Comparison of ENCODE assay signal across 2 cellular contexts in the genomic region with DNA sequence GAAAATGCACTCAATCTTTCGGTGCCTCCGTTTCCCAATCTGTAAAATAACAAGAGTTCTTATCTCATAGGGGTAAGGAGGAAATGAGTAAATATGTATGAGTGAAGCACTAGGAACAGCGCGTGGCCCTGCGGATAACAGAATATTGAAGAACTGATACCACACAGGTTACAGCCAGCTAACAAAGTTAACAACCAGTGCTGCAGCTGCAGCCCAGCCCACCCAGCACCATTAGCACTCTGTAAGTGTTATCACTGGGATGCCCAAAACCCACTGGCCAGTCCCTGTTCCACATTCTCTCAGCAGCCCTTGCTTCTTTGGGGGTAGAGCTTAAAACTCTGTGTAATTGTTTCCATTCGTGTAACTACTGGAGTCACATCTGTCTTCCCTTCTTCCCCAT.
TF ChIP-seq lines count a peak whose summit lies in the region.

No MANE protein-coding gene starts in this region.

TF ChIP-seq in SK-N-SH, 30 proteins besides CTCF, POLR2A, EP300 and RAD21:
- TF ChIP-seq FOSL2 (IDR thresholded peaks at IDR 0.05; ENCODE audit: borderline replicate concordance, low read depth): no peak
- no peak for TF ChIP-seq MAX (IDR thresholded peaks at IDR 0.05; ENCODE audit: low read depth)
- no peak for TF ChIP-seq FOXJ3 (CRISPR knock-in tag; IDR thresholded peaks at IDR 0.05)
- no peak for TF ChIP-seq GABPA (IDR thresholded peaks at IDR 0.05; ENCODE audit: low read depth)
- TF ChIP-seq RFX5 (IDR thresholded peaks at IDR 0.05; ENCODE audit: low read length): no peak
- TF ChIP-seq MEF2A (IDR thresholded peaks at IDR 0.05; ENCODE audit: borderline replicate concordance, low read depth): no peak
- TF ChIP-seq, protein P1, sequence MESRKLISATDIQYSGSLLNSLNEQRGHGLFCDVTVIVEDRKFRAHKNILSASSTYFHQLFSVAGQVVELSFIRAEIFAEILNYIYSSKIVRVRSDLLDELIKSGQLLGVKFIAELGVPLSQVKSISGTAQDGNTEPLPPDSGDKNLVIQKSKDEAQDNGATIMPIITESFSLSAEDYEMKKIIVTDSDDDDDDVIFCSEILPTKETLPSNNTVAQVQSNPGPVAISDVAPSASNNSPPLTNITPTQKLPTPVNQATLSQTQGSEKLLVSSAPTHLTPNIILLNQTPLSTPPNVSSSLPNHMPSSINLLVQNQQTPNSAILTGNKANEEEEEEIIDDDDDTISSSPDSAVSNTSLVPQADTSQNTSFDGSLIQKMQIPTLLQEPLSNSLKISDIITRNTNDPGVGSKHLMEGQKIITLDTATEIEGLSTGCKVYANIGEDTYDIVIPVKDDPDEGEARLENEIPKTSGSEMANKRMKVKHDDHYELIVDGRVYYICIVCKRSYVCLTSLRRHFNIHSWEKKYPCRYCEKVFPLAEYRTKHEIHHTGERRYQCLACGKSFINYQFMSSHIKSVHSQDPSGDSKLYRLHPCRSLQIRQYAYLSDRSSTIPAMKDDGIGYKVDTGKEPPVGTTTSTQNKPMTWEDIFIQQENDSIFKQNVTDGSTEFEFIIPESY (IDR thresholded peaks at IDR 0.05; ENCODE audit: borderline replicate concordance, low read depth): no peak
- TF ChIP-seq, protein P2, sequence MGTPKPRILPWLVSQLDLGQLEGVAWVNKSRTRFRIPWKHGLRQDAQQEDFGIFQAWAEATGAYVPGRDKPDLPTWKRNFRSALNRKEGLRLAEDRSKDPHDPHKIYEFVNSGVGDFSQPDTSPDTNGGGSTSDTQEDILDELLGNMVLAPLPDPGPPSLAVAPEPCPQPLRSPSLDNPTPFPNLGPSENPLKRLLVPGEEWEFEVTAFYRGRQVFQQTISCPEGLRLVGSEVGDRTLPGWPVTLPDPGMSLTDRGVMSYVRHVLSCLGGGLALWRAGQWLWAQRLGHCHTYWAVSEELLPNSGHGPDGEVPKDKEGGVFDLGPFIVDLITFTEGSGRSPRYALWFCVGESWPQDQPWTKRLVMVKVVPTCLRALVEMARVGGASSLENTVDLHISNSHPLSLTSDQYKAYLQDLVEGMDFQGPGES (IDR thresholded peaks at IDR 0.05; ENCODE audit: low read depth, low read length): no peak
- no peak for TF ChIP-seq MXI1 (IDR thresholded peaks at IDR 0.05; ENCODE audit: low read depth, low read length)
- TF ChIP-seq EZH2phosphoT487 (IDR thresholded peaks at IDR 0.05; ENCODE audit: borderline replicate concordance, low read depth): no peak
- TF ChIP-seq GATA2 (CRISPR knock-in tag; IDR thresholded peaks at IDR 0.05): no peak
- no peak for TF ChIP-seq POLR2AphosphoS5 (IDR thresholded peaks at IDR 0.05; ENCODE audit: low read depth, low read length)
- TF ChIP-seq ELF1 (IDR thresholded peaks at IDR 0.05): no peak
- no peak for TF ChIP-seq SIN3A (IDR thresholded peaks at IDR 0.05; ENCODE audit: borderline replicate concordance, low read depth, low read length)
- no peak for TF ChIP-seq CHD2 (IDR thresholded peaks at IDR 0.05; ENCODE audit: low read length, partially characterized antibody)
- TF ChIP-seq, protein P3, sequence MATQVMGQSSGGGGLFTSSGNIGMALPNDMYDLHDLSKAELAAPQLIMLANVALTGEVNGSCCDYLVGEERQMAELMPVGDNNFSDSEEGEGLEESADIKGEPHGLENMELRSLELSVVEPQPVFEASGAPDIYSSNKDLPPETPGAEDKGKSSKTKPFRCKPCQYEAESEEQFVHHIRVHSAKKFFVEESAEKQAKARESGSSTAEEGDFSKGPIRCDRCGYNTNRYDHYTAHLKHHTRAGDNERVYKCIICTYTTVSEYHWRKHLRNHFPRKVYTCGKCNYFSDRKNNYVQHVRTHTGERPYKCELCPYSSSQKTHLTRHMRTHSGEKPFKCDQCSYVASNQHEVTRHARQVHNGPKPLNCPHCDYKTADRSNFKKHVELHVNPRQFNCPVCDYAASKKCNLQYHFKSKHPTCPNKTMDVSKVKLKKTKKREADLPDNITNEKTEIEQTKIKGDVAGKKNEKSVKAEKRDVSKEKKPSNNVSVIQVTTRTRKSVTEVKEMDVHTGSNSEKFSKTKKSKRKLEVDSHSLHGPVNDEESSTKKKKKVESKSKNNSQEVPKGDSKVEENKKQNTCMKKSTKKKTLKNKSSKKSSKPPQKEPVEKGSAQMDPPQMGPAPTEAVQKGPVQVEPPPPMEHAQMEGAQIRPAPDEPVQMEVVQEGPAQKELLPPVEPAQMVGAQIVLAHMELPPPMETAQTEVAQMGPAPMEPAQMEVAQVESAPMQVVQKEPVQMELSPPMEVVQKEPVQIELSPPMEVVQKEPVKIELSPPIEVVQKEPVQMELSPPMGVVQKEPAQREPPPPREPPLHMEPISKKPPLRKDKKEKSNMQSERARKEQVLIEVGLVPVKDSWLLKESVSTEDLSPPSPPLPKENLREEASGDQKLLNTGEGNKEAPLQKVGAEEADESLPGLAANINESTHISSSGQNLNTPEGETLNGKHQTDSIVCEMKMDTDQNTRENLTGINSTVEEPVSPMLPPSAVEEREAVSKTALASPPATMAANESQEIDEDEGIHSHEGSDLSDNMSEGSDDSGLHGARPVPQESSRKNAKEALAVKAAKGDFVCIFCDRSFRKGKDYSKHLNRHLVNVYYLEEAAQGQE (IDR thresholded peaks at IDR 0.05; ENCODE audit: low read depth, low read length): no peak
- TF ChIP-seq, protein P4, sequence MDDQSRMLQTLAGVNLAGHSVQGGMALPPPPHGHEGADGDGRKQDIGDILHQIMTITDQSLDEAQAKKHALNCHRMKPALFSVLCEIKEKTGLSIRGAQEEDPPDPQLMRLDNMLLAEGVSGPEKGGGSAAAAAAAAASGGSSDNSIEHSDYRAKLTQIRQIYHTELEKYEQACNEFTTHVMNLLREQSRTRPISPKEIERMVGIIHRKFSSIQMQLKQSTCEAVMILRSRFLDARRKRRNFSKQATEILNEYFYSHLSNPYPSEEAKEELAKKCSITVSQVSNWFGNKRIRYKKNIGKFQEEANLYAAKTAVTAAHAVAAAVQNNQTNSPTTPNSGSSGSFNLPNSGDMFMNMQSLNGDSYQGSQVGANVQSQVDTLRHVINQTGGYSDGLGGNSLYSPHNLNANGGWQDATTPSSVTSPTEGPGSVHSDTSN (IDR thresholded peaks at IDR 0.05): no peak
- TF ChIP-seq TCF12 (IDR thresholded peaks at IDR 0.05): no peak
- TF ChIP-seq NRF1 (IDR thresholded peaks at IDR 0.05; ENCODE audit: low read depth, low read length): no peak
TF ChIP-seq in SK-N-SH: peak in this region for 0.

TF ChIP-seq in SK-N-SH treated with all-trans-retinoic acid at 6 μM for 48 hours, 23 proteins besides CTCF, POLR2A, EP300 and RAD21:
- TF ChIP-seq SNAI2 (CRISPR knock-in tag; IDR thresholded peaks at IDR 0.05): no peak
- no peak for TF ChIP-seq ZFP3 (CRISPR knock-in tag; IDR thresholded peaks at IDR 0.05)
- TF ChIP-seq ZC3H10 (CRISPR knock-in tag; IDR thresholded peaks at IDR 0.05): no peak
- TF ChIP-seq ISL1 (CRISPR knock-in tag; IDR thresholded peaks at IDR 0.05): no peak
- no peak for TF ChIP-seq ZFP30 (CRISPR knock-in tag; IDR thresholded peaks at IDR 0.05)
